In the genomic region with DNA sequence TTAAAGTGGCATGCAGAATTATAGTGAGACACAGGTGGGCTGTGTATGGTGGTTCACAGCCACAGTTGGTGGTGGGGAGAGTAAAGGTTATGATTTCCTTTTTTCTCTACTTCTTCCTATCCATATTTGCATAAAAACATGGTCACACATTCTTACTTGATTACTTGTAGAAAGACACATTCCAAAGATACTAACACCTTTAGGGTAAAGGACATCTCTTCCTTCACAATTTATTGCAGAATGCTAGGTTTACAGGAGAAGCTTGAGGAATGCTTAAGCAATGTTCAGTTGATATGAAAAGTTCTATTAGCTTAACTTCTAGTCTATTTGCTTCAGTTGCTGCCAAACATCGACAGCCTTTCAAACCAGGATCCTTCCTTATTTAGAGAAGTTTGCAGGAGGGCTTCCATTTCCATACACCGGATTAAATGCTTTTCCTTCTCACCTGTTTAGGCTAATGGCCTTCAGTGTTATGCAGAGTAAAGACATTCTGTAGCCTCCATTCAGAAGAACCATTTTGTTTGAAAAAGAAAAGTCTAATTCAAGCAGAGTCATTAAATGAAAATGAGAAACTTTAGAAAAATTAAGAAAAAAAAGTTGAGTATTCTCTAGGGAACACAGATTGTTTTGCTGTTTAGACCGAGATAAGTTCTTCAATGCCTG, we compare ENCODE assay signal across 24 cellular contexts. TPM values are rescaled to one million over a fixed set of nuclear protein-coding genes. Genes with fewer than 3 reads are reported as not detected.
DNase-seq lines count a peak whose midpoint lies in the region; ATAC-seq and TF ChIP-seq lines count a peak whose summit lies in the region.
"Had no signal": no experiment of that assay in that cellular context is flagged by ENCODE, and none has a peak within 500 bp of the region (broad histone marks: within the 10 kb centered on the region; RNA-seq: fewer than 3 reads in every experiment).

No MANE protein-coding gene starts in this region.

- H3K4me3 Mint-ChIP-seq in endodermal cell (no peak overlapping the region), nephron progenitor cell (peak overlapping the region; percentile 89)
- no peak overlapping the region for H3K4me3 Mint-ChIP-seq in activated T-helper 1 cell treated with anti-CD3 and anti-CD28 coated beads, Interleukin-12 subunit alpha, Interleukin-12 subunit beta, Interleukin-2, Interleukin-4 antibody, amounts not matched to agents 30 ng/mL and 10 ng/mL and 1 ng/mL, durations not matched to agents 14 hours and 24 hours and 36 hours
- H3K4me3 Mint-ChIP-seq: activated CD4-positive, alpha-beta memory T cell treated with anti-CD3 and anti-CD28 coated beads for 36 hours; activated naive CD8-positive, alpha-beta T cell treated with anti-CD3 and anti-CD28 coated beads, Interleukin-2, amount 50 U/mL, for 24 hours had no signal

- H3K9me3 Mint-ChIP-seq in endodermal cell (no peaks in the 10 kb centered on the region), nephron progenitor cell (no peaks in the 10 kb centered on the region)
- H3K9me3 Mint-ChIP-seq in activated T-helper 1 cell treated with anti-CD3 and anti-CD28 coated beads, Interleukin-12 subunit alpha, Interleukin-12 subunit beta, Interleukin-2, Interleukin-4 antibody, amounts not matched to agents 30 ng/mL and 10 ng/mL and 1 ng/mL, durations not matched to agents 14 hours and 24 hours and 36 hours: no peaks in the 10 kb centered on the region
- H3K9me3 Mint-ChIP-seq: activated CD4-positive, alpha-beta memory T cell treated with anti-CD3 and anti-CD28 coated beads for 36 hours; activated naive CD8-positive, alpha-beta T cell treated with anti-CD3 and anti-CD28 coated beads, Interleukin-2, amount 50 U/mL, for 24 hours had no signal

- H3K4me2 ChIP-seq in IMR-90 (ENCODE audit: low read depth, low read length) (no peak overlapping the region; the same call in 1 of the 2 replicates), mesenchymal stem cell (ENCODE audit: low read length, poor library complexity, severe bottlenecking) (no peak overlapping the region)

- H2AK9ac ChIP-seq in IMR-90 (replicated peaks; ENCODE audit: low read depth, low read length, poor library complexity): no peak overlapping the region

- no CpG with 5 or more reads among the region's 3 CpGs for WGBS in IMR-90 (ENCODE audit: extremely low coverage in 2 of 2, insufficient read length in 1 of 2), 2 experiments
- 0 to 16% methylated on average over 1 to 3 of the region's 3 CpGs for WGBS in endodermal cell (ENCODE audit: insufficient coverage in 1 of 2, insufficient read length in 1 of 2), 2 experiments
- WGBS in mesenchymal stem cell: 100% methylated on average over 1 of the region's 3 CpGs

- no peak overlapping the region for H3K14ac ChIP-seq in IMR-90 (replicated peaks; ENCODE audit: low read depth, low read length)
- no peak overlapping the region for H3K14ac ChIP-seq in mesenchymal stem cell (ENCODE audit: low read length in 2 of 2)

- H3K4me3 ChIP-seq in IMR-90 (ENCODE audit: insufficient read depth, low read depth, low read length) (no peak overlapping the region), endodermal cell (ENCODE audit: low read length) (no peak overlapping the region), mesenchymal stem cell (ENCODE audit: insufficient read depth in 1 of 2, low read depth in 1 of 2, low read length in 2 of 2) (no peak overlapping the region)
- H3K4me3 ChIP-seq: body of pancreas, colonic mucosa, esophagus squamous epithelium, gastroesophageal sphincter, MG63, spleen had no signal

- no peak for TF ChIP-seq RAD21 in IMR-90 (IDR thresholded peaks at IDR 0.05; ENCODE audit: low read length)

- ATAC-seq in IMR-90 (ENCODE audit: low read depth): no peak
- ATAC-seq: activated naive CD8-positive, alpha-beta T cell treated with anti-CD3 and anti-CD28 coated beads, Interleukin-2, amount 50 U/mL, for 24 hours; body of pancreas; gastroesophageal sphincter; left lobe of liver had no signal

- dilution Hi-C loops in IMR-90 (cut with HindIII; ENCODE audit: low sequenced_read_pairs, unreplicated experiment): no loop called here

- H3K27ac ChIP-seq in IMR-90 (ENCODE audit: insufficient read depth, low read length): no peak overlapping the region
- no peak overlapping the region for H3K27ac ChIP-seq in endodermal cell (ENCODE audit: low read depth, low read length)
- H3K27ac ChIP-seq in mesenchymal stem cell (ENCODE audit: low read length, poor library complexity, severe bottlenecking): no peak overlapping the region
- H3K27ac ChIP-seq: body of pancreas, colonic mucosa, spleen had no signal

- no peak for TF ChIP-seq POLR2A in IMR-90 (IDR thresholded peaks at IDR 0.05; ENCODE audit: low read depth, low read length)

- intact Hi-C loops in IMR-90 (cut with micrococcal nuclease): no loop called here
- intact Hi-C loops in activated T-helper 1 cell treated with anti-CD3 and anti-CD28 coated beads, Interleukin-12 subunit alpha, Interleukin-12 subunit beta, Interleukin-2, Interleukin-4 antibody, amounts not matched to agents 30 ng/mL and 10 ng/mL and 1 ng/mL, durations not matched to agents 14 hours and 24 hours and 36 hours (cut with micrococcal nuclease): no loop called here

- H3K9ac ChIP-seq in IMR-90 (ENCODE audit: low read depth, low read length) (no peak overlapping the region; the same call in 1 of the 2 replicates), endodermal cell (ENCODE audit: extremely low read depth, low read length, poor library complexity, severe bottlenecking) (no peak overlapping the region), mesenchymal stem cell (ENCODE audit: low read length) (no peak overlapping the region)

- no peak overlapping the region for H3K4ac ChIP-seq in IMR-90 (ENCODE audit: low read depth, low read length)
- no peak overlapping the region for H3K4ac ChIP-seq in mesenchymal stem cell (ENCODE audit: low read depth in 1 of 2, low read length in 2 of 2)

- CTCF ChIA-PET in IMR-90 (lab: Yijun Ruan, JAX): no interaction called here

- H4K91ac ChIP-seq in IMR-90 (ENCODE audit: insufficient read depth, low read depth, low read length) (no peak overlapping the region), mesenchymal stem cell (ENCODE audit: low read length) (no peak overlapping the region)

- peak overlapping the region; percentile 36; the same call in 1 of the 2 replicates for H3K18ac ChIP-seq in IMR-90 (ENCODE audit: low read depth, low read length)
- no peak overlapping the region for H3K18ac ChIP-seq in mesenchymal stem cell (ENCODE audit: low read depth in 1 of 2, low read length in 2 of 2)

- BruUV-seq in IMR-90 (replicated peaks; lab: Mats Ljungman, UMichigan): no TSS peak

- H2AK5ac ChIP-seq in IMR-90 (ENCODE audit: low read depth, low read length) (no peak overlapping the region), mesenchymal stem cell (ENCODE audit: low read length, severe bottlenecking) (no peak overlapping the region)

- H3K9me3 ChIP-seq in IMR-90 (ENCODE audit: control insufficient read depth, insufficient read depth, low read length): no peaks in the 10 kb centered on the region
- H3K9me3 ChIP-seq in endodermal cell (ENCODE audit: control insufficient read depth, low read length): no peaks in the 10 kb centered on the region
- H3K9me3 ChIP-seq in mesenchymal stem cell (ENCODE audit: control insufficient read depth, low read length): no peaks in the 10 kb centered on the region
- H3K9me3 ChIP-seq: body of pancreas, colonic mucosa, esophagus squamous epithelium, gastroesophageal sphincter, MG63, spleen had no signal

- H2BK12ac ChIP-seq in mesenchymal stem cell (ENCODE audit: low read length in 2 of 2): no peak overlapping the region

- POLR2A ChIA-PET in IMR-90 (lab: Charles Lee; ENCODE audit: unreplicated experiment): no interaction called here

- H4K8ac ChIP-seq in IMR-90 (ENCODE audit: low read depth in 2 of 2, low read length in 2 of 2) (no peak overlapping the region), mesenchymal stem cell (ENCODE audit: low read length) (no peak overlapping the region)

- no peaks in the 10 kb centered on the region for H3K27me3 Mint-ChIP-seq in endodermal cell (ENCODE audit: insufficient read depth)
- H3K27me3 Mint-ChIP-seq in nephron progenitor cell (ENCODE audit: low read depth, poor library complexity): no peaks in the 10 kb centered on the region
- peaks cover 21% of the 10 kb centered on the region for H3K27me3 Mint-ChIP-seq in activated T-helper 1 cell treated with anti-CD3 and anti-CD28 coated beads, Interleukin-12 subunit alpha, Interleukin-12 subunit beta, Interleukin-2, Interleukin-4 antibody, amounts not matched to agents 30 ng/mL and 10 ng/mL and 1 ng/mL, durations not matched to agents 14 hours and 24 hours and 36 hours (ENCODE audit: insufficient read depth)
- H3K27me3 Mint-ChIP-seq: activated CD4-positive, alpha-beta memory T cell treated with anti-CD3 and anti-CD28 coated beads for 36 hours; activated naive CD8-positive, alpha-beta T cell treated with anti-CD3 and anti-CD28 coated beads, Interleukin-2, amount 50 U/mL, for 24 hours had no signal

- H3K36me3 Mint-ChIP-seq in endodermal cell (ENCODE audit: low read depth): no peaks in the 10 kb centered on the region
- H3K36me3 Mint-ChIP-seq in nephron progenitor cell (ENCODE audit: low read depth): no peaks in the 10 kb centered on the region
- H3K36me3 Mint-ChIP-seq in activated T-helper 1 cell treated with anti-CD3 and anti-CD28 coated beads, Interleukin-12 subunit alpha, Interleukin-12 subunit beta, Interleukin-2, Interleukin-4 antibody, amounts not matched to agents 30 ng/mL and 10 ng/mL and 1 ng/mL, durations not matched to agents 14 hours and 24 hours and 36 hours (ENCODE audit: low read depth): no peaks in the 10 kb centered on the region
- H3K36me3 Mint-ChIP-seq: activated CD4-positive, alpha-beta memory T cell treated with anti-CD3 and anti-CD28 coated beads for 36 hours had no signal

- no peak overlapping the region for H2BK5ac ChIP-seq in IMR-90 (ENCODE audit: low read depth, low read length, poor library complexity, severe bottlenecking)
- no peak overlapping the region for H2BK5ac ChIP-seq in mesenchymal stem cell (ENCODE audit: low read depth, low read length, poor library complexity, severe bottlenecking)

- H3K27ac Mint-ChIP-seq in endodermal cell: peak overlapping the region; percentile 98
- peak overlapping the region; percentile 99 for H3K27ac Mint-ChIP-seq in nephron progenitor cell
- no peak overlapping the region for H3K27ac Mint-ChIP-seq in activated T-helper 1 cell treated with anti-CD3 and anti-CD28 coated beads, Interleukin-12 subunit alpha, Interleukin-12 subunit beta, Interleukin-2, Interleukin-4 antibody, amounts not matched to agents 30 ng/mL and 10 ng/mL and 1 ng/mL, durations not matched to agents 14 hours and 24 hours and 36 hours
- H3K27ac Mint-ChIP-seq: activated CD4-positive, alpha-beta memory T cell treated with anti-CD3 and anti-CD28 coated beads for 36 hours; activated naive CD8-positive, alpha-beta T cell treated with anti-CD3 and anti-CD28 coated beads, Interleukin-2, amount 50 U/mL, for 24 hours had no signal

- H4K5ac ChIP-seq in IMR-90 (ENCODE audit: low read depth, low read length): no peak overlapping the region

- no peaks in the 10 kb centered on the region for H4K20me1 ChIP-seq in IMR-90 (ENCODE audit: insufficient read depth, low read length)

- DNase-seq in ELF-1 (ENCODE audit: low read depth, low spot score): peak; percentile 35
- no peak for DNase-seq in IMR-90
- peak; percentile 64 for DNase-seq in endodermal cell
- DNase-seq in nephron progenitor cell: no peak
- no peak for DNase-seq in DMS79 treated with DMSO at 0.1 percent for 48 hours (lab: John Stamatoyannopoulos, UW)
- DNase-seq in activated T-helper 1 cell treated with anti-CD3 and anti-CD28 coated beads, Interleukin-12 subunit alpha, Interleukin-12 subunit beta, Interleukin-2, Interleukin-4 antibody, amounts not matched to agents 30 ng/mL and 10 ng/mL and 1 ng/mL, durations not matched to agents 14 hours and 24 hours and 36 hours (ENCODE audit: low spot score): no peak
- no peak for DNase-seq in NK-92 treated with Interleukin-12 subunit alpha and Interleukin-12 subunit beta, amount 100 ng/mL, for 24 hours (lab: John Stamatoyannopoulos, UW)
- DNase-seq in mesenchymal stem cell: no peak
- DNase-seq: activated CD4-positive, alpha-beta memory T cell treated with anti-CD3 and anti-CD28 coated beads for 36 hours; activated gamma-delta T cell; activated naive CD8-positive, alpha-beta T cell treated with anti-CD3 and anti-CD28 coated beads, Interleukin-2, amount 50 U/mL, for 24 hours; body of pancreas; colonic mucosa; DMS53; esophagus squamous epithelium; GOT3; MG63; NCI-H1436 treated with DMSO at 0.1 percent for 48 hours; NCI-H526 treated with DMSO at 0.1 percent for 48 hours; spleen; stimulated activated CD4-positive, alpha-beta T cell treated with anti-CD3 and anti-CD28 coated beads, Interleukin-4, amount 100 ng/mL, for 1 hour; stimulated activated naive CD4-positive, alpha-beta T cell treated with Interleukin-2 at 50 U/mL for 16 hours had no signal

- peaks cover 2 to 19% of the 10 kb centered on the region in 2 experiments; a peak in 3 of 4 replicates for H3K79me1 ChIP-seq in IMR-90 (ENCODE audit: low read depth in 1 of 2, low read length in 2 of 2)
- H3K79me1 ChIP-seq in mesenchymal stem cell (replicated peaks; ENCODE audit: low read length, poor library complexity, severe bottlenecking): peaks cover 3% of the 10 kb centered on the region

- H3K4me1 Mint-ChIP-seq in endodermal cell (peaks cover 51% of the 10 kb centered on the region), nephron progenitor cell (peaks cover 45% of the 10 kb centered on the region)
- H3K4me1 Mint-ChIP-seq in activated T-helper 1 cell treated with anti-CD3 and anti-CD28 coated beads, Interleukin-12 subunit alpha, Interleukin-12 subunit beta, Interleukin-2, Interleukin-4 antibody, amounts not matched to agents 30 ng/mL and 10 ng/mL and 1 ng/mL, durations not matched to agents 14 hours and 24 hours and 36 hours (ENCODE audit: low read depth): peaks cover 8% of the 10 kb centered on the region

- TF ChIP-seq CTCF in IMR-90 (conservative IDR thresholded peaks at IDR 0.05; ENCODE audit: low read depth, low read length) (no peak), endodermal cell (conservative IDR thresholded peaks at IDR 0.05) (no peak), nephron progenitor cell (IDR thresholded peaks at IDR 0.05) (no peak)

- H3K4me1 ChIP-seq in IMR-90 (ENCODE audit: control insufficient read depth, insufficient read depth, low read length) (no peaks in the 10 kb centered on the region; the same call in none of the 2 replicates), endodermal cell (ENCODE audit: control insufficient read depth, insufficient read depth, low read length) (peaks cover 11% of the 10 kb centered on the region), mesenchymal stem cell (ENCODE audit: control insufficient read depth, insufficient read depth, low read depth, low read length) (peaks cover 3% of the 10 kb centered on the region)

- H3K27me3 ChIP-seq in IMR-90 (ENCODE audit: control insufficient read depth, insufficient read depth, low read length) (no peaks in the 10 kb centered on the region), endodermal cell (ENCODE audit: control insufficient read depth, insufficient read depth, low read length, poor library complexity, severe bottlenecking) (no peaks in the 10 kb centered on the region), mesenchymal stem cell (ENCODE audit: control insufficient read depth in 1 of 2, insufficient read depth in 1 of 2, low read length in 2 of 2) (no peaks in the 10 kb centered on the region)
- H3K27me3 ChIP-seq: body of pancreas, colonic mucosa, esophagus squamous epithelium, gastroesophageal sphincter, MG63, spleen had no signal

- in situ Hi-C loops in IMR-90 (cut with MboI; ENCODE audit: low sequenced_read_pairs): no loop called here

- no peak overlapping the region for H2BK20ac ChIP-seq in IMR-90 (ENCODE audit: low read depth, low read length)

- H2BK15ac ChIP-seq in IMR-90 (ENCODE audit: low read depth, low read length) (no peak overlapping the region), mesenchymal stem cell (ENCODE audit: low read depth, poor library complexity, severe bottlenecking) (no peak overlapping the region)

- H3K23ac ChIP-seq in IMR-90 (ENCODE audit: low read depth, low read length): no peak overlapping the region
- no peak overlapping the region for H3K23ac ChIP-seq in mesenchymal stem cell (ENCODE audit: low read length in 2 of 2)

- peaks cover 4% of the 10 kb centered on the region; the same call in 1 of the 2 replicates for H3K9me1 ChIP-seq in IMR-90 (ENCODE audit: insufficient read depth, low read length)

- no peak overlapping the region for H3K56ac ChIP-seq in IMR-90 (ENCODE audit: extremely low read depth, insufficient read depth, low read length)

- H3K36me3 ChIP-seq in IMR-90 (ENCODE audit: control insufficient read depth, insufficient read depth, low read length) (no peaks in the 10 kb centered on the region), endodermal cell (ENCODE audit: control insufficient read depth, insufficient read depth, low read length) (no peaks in the 10 kb centered on the region), mesenchymal stem cell (ENCODE audit: control insufficient read depth in 1 of 2, insufficient read depth in 2 of 2, low read depth in 1 of 2, low read length in 2 of 2) (no peaks in the 10 kb centered on the region)
- H3K36me3 ChIP-seq: colonic mucosa, esophagus squamous epithelium, gastroesophageal sphincter, MG63, spleen had no signal

- H2BK120ac ChIP-seq in IMR-90 (ENCODE audit: low read depth, low read length) (no peak overlapping the region), mesenchymal stem cell (ENCODE audit: low read depth, low read length) (no peak overlapping the region)

- H2AFZ ChIP-seq in IMR-90 (replicated peaks; ENCODE audit: low read length, poor library complexity) (no peak overlapping the region), mesenchymal stem cell (ENCODE audit: low read depth, low read length) (no peak overlapping the region)

RNA-seq across cellular contexts. Expression of a gene that starts 2.6 kb away (rescaled TPM):
- total RNA-seq in IMR-90 (2012; rRNA removed) (9.1 and 9.7 TPM in 2 replicates), endodermal cell (100 to 1,000 TPM; 100 to 538 TPM)
- polyA plus RNA-seq in IMR-90 (2012; rRNA removed): 23.1 and 24.4 TPM in 2 replicates
- polyA plus RNA-seq in IMR-90 (2012; cell fraction: cytosol; rRNA removed): 6.6 and 15.8 TPM in 2 replicates
- 149 and 169 TPM in 2 replicates for polyA plus RNA-seq in IMR-90 (2012; cell fraction: nucleus; rRNA removed; ENCODE audit: low replicate concordance)
- 128 TPM for polyA plus RNA-seq in endodermal cell (2013, experiment 1 of 2)
- polyA plus RNA-seq in endodermal cell (2013, experiment 2 of 2): 90.0 TPM
- 9.6 and 11.3 TPM in 2 replicates for total RNA-seq in activated T-helper 1 cell treated with anti-CD3 and anti-CD28 coated beads, Interleukin-12 subunit alpha, Interleukin-12 subunit beta, Interleukin-2, Interleukin-4 antibody, amounts not matched to agents 30 ng/mL and 10 ng/mL and 1 ng/mL, durations not matched to agents 14 hours and 24 hours and 36 hours
- 40.7 TPM for polyA plus RNA-seq in mesenchymal stem cell (2013, experiment 1 of 2)
- polyA plus RNA-seq in mesenchymal stem cell (2013, experiment 2 of 2): 40.7 TPM

RNA-seq across cellular contexts. Expression of a gene that starts 37.7 kb away (rescaled TPM):
- total RNA-seq in IMR-90 (2012; rRNA removed) (118 and 140 TPM in 2 replicates), endodermal cell (100 to 1,000 TPM; 116 to 255 TPM)
- 71.1 and 86.6 TPM in 2 replicates for polyA plus RNA-seq in IMR-90 (2012; rRNA removed)
- polyA plus RNA-seq in IMR-90 (2012; cell fraction: cytosol; rRNA removed): 28.0 and 38.3 TPM in 2 replicates
- polyA plus RNA-seq in IMR-90 (2012; cell fraction: nucleus; rRNA removed; ENCODE audit: low replicate concordance): 24.1 and 115 TPM in 2 replicates
- polyA plus RNA-seq in endodermal cell (2013, experiment 1 of 2): 90.8 TPM
- polyA plus RNA-seq in endodermal cell (2013, experiment 2 of 2): 86.5 TPM
- 179 and 192 TPM in 2 replicates for total RNA-seq in activated T-helper 1 cell treated with anti-CD3 and anti-CD28 coated beads, Interleukin-12 subunit alpha, Interleukin-12 subunit beta, Interleukin-2, Interleukin-4 antibody, amounts not matched to agents 30 ng/mL and 10 ng/mL and 1 ng/mL, durations not matched to agents 14 hours and 24 hours and 36 hours
- polyA plus RNA-seq in mesenchymal stem cell (2013, experiment 1 of 2): 209 TPM
- polyA plus RNA-seq in mesenchymal stem cell (2013, experiment 2 of 2): 208 TPM

Comparison
In these comparisons a context has a peak if more than half of its experiments do, and no peak if none do; other contexts are left out.
1. DNase-seq: peak in ELF-1 (single experiment) and endodermal cell (single experiment); none in IMR-90 (single experiment), nephron progenitor cell (single experiment), DMS79 treated with DMSO at 0.1 percent for 48 hours (single experiment), activated T-helper 1 cell treated with anti-CD3 and anti-CD28 coated beads, Interleukin-12 subunit alpha, Interleukin-12 subunit beta, Interleukin-2, Interleukin-4 antibody, amounts not matched to agents 30 ng/mL and 10 ng/mL and 1 ng/mL, durations not matched to agents 14 hours and 24 hours and 36 hours (single experiment), NK-92 treated with Interleukin-12 subunit alpha and Interleukin-12 subunit beta, amount 100 ng/mL, for 24 hours (single experiment) and mesenchymal stem cell (single experiment).